In genomic region chr10:110388682-110389052, GRCh38 we compare ENCODE assay signal across 2 cellular contexts.
TF ChIP-seq lines count a peak whose summit lies in the region.

No MANE protein-coding gene starts in this region.

TF ChIP-seq in HCT116, 20 proteins besides CTCF, POLR2A, EP300 and RAD21:
- TF ChIP-seq ZBTB33 (IDR thresholded peaks at IDR 0.05; ENCODE audit: extremely low read depth, insufficient replicate concordance, low read length) (no peak), MAX (IDR thresholded peaks at IDR 0.05) (no peak), REST (IDR thresholded peaks at IDR 0.05; ENCODE audit: low read depth) (no peak), ZFX (IDR thresholded peaks at IDR 0.05) (no peak), ATF3 (IDR thresholded peaks at IDR 0.05) (no peak), POLR2AphosphoS5 (IDR thresholded peaks at IDR 0.05; ENCODE audit: low read depth, low read length) (no peak), SIN3A (IDR thresholded peaks at IDR 0.05; ENCODE audit: low read depth) (no peak), ZNF274 (IDR thresholded peaks at IDR 0.05; ENCODE audit: low read depth, low read length) (no peak), YY1 (IDR thresholded peaks at IDR 0.05; ENCODE audit: extremely low read depth, insufficient replicate concordance, low read depth, low read length) (no peak), SP1 (IDR thresholded peaks at IDR 0.05; ENCODE audit: low read depth) (no peak), FOSL1 (IDR thresholded peaks at IDR 0.05; ENCODE audit: low read depth) (no peak)

TF ChIP-seq in H1, 55 proteins besides CTCF, POLR2A, EP300 and RAD21:
- TF ChIP-seq FOSL1 (IDR thresholded peaks at IDR 0.05; ENCODE audit: insufficient read depth, low read depth, low read length) (no peak), TCF12 (IDR thresholded peaks at IDR 0.05; ENCODE audit: low read depth, low read length) (no peak), HDAC6 (IDR thresholded peaks at IDR 0.05; ENCODE audit: low read depth, low read length) (no peak), POLR2AphosphoS5 (IDR thresholded peaks at IDR 0.05; ENCODE audit: low read depth, low read length) (no peak), NRF1 (IDR thresholded peaks at IDR 0.05; ENCODE audit: low read depth, low read length) (no peak), RBBP5 (IDR thresholded peaks at IDR 0.05; ENCODE audit: borderline replicate concordance, low read depth, low read length) (no peak), SP2 (IDR thresholded peaks at IDR 0.05; ENCODE audit: low read length) (no peak)
